In genomic region chr21:26710155-26710554, GRCh38 we compare ENCODE assay signal across 22 cellular contexts.
A peak's percentile ranks its signal among the peaks of the same experiment; 100 is the strongest.
DNase-seq lines count a peak whose midpoint lies in the region; ATAC-seq lines count a peak whose summit lies in the region.
"Had no signal": no experiment of that assay in that cellular context is flagged by ENCODE, and none has a peak within 500 bp of the region (broad histone marks: within the 10 kb centered on the region; RNA-seq: fewer than 3 reads in every experiment).

No MANE protein-coding gene starts in this region.

- H3K9me3 Mint-ChIP-seq in activated T-helper 1 cell treated with anti-CD3 and anti-CD28 coated beads, Interleukin-12 subunit alpha, Interleukin-12 subunit beta, Interleukin-2, Interleukin-4 antibody, amounts not matched to agents 30 ng/mL and 10 ng/mL and 1 ng/mL, durations not matched to agents 14 hours and 24 hours and 36 hours, result no peaks in the 10 kb centered on the region
- H3K9me3 Mint-ChIP-seq: CD4-positive, alpha-beta T cell had no signal

- H3K27me3 ChIP-seq in iPS-20b (ENCODE audit: insufficient read depth, low read length), result no peaks in the 10 kb centered on the region

- no peaks in the 10 kb centered on the region for H3K27me3 Mint-ChIP-seq in activated T-helper 1 cell treated with anti-CD3 and anti-CD28 coated beads, Interleukin-12 subunit alpha, Interleukin-12 subunit beta, Interleukin-2, Interleukin-4 antibody, amounts not matched to agents 30 ng/mL and 10 ng/mL and 1 ng/mL, durations not matched to agents 14 hours and 24 hours and 36 hours (ENCODE audit: insufficient read depth)

- H3K9ac ChIP-seq in SK-N-MC (ENCODE audit: insufficient read length), result peak overlapping the region; percentile 30
- 0 out of 2 replicates have a peak overlapping the region, but pooled peaks have one; percentile 11 for H3K9ac ChIP-seq in iPS-20b (ENCODE audit: low read depth, low read length)

- H3K4me3 ChIP-seq in SK-N-MC (peak overlapping the region; percentile 25; the same call in 1 of the 2 replicates), iPS-20b (ENCODE audit: low read length) (no peak overlapping the region)
- H3K4me3 ChIP-seq: GM12878, PC-9 had no signal

- H3K4me3 Mint-ChIP-seq in activated T-helper 1 cell treated with anti-CD3 and anti-CD28 coated beads, Interleukin-12 subunit alpha, Interleukin-12 subunit beta, Interleukin-2, Interleukin-4 antibody, amounts not matched to agents 30 ng/mL and 10 ng/mL and 1 ng/mL, durations not matched to agents 14 hours and 24 hours and 36 hours, result no peak overlapping the region
- H3K4me3 Mint-ChIP-seq: B cell; CD4-positive, alpha-beta T cell; IgD-negative memory B cell had no signal

- no peak for ATAC-seq in left ventricle myocardium superior
- no peak for ATAC-seq in GM19467 (IDR thresholded peaks at IDR 0.05; ENCODE audit: unreplicated experiment)
- ATAC-seq: GM12878 had no signal

- intact Hi-C loops in activated T-helper 1 cell treated with anti-CD3 and anti-CD28 coated beads, Interleukin-12 subunit alpha, Interleukin-12 subunit beta, Interleukin-2, Interleukin-4 antibody, amounts not matched to agents 30 ng/mL and 10 ng/mL and 1 ng/mL, durations not matched to agents 14 hours and 24 hours and 36 hours (cut with micrococcal nuclease), result no loop called here
- intact Hi-C loops in left ventricle myocardium superior (cut with micrococcal nuclease), result no loop called here

- no peaks in the 10 kb centered on the region for H3K36me3 Mint-ChIP-seq in activated T-helper 1 cell treated with anti-CD3 and anti-CD28 coated beads, Interleukin-12 subunit alpha, Interleukin-12 subunit beta, Interleukin-2, Interleukin-4 antibody, amounts not matched to agents 30 ng/mL and 10 ng/mL and 1 ng/mL, durations not matched to agents 14 hours and 24 hours and 36 hours (ENCODE audit: low read depth)
- H3K36me3 Mint-ChIP-seq: IgD-negative memory B cell had no signal

- DNase-seq in NCI-H748 (lab: John Stamatoyannopoulos, UW; ENCODE audit: unreplicated experiment), result peak; percentile 68
- no peak for DNase-seq in NCI-H748 treated with DMSO at 0.1 percent for 48 hours (lab: John Stamatoyannopoulos, UW)
- no peak for DNase-seq in SK-N-MC (ENCODE audit: low read depth, low spot score)
- peak; percentile 20 for DNase-seq in superior temporal gyrus (ENCODE audit: extremely low spot score)
- no peak for DNase-seq in activated T-helper 1 cell treated with anti-CD3 and anti-CD28 coated beads, Interleukin-12 subunit alpha, Interleukin-12 subunit beta, Interleukin-2, Interleukin-4 antibody, amounts not matched to agents 30 ng/mL and 10 ng/mL and 1 ng/mL, durations not matched to agents 14 hours and 24 hours and 36 hours (ENCODE audit: low spot score)
- no peak for DNase-seq in left ventricle myocardium superior
- DNase-seq: CD4-positive, alpha-beta T cell; DMS153; GOT3; Karpas-422; NCI-H1436 treated with DMSO at 0.1 percent for 48 hours; NCI-H2029 treated with DMSO at 0.1 percent for 48 hours; NCI-H510A; PC-9; SIG-M5 had no signal

- H3K27ac ChIP-seq in SK-N-MC, result no peak overlapping the region; the same call in 1 of the 2 replicates
- no peak overlapping the region for H3K27ac ChIP-seq in iPS-20b (ENCODE audit: low read length)
- H3K27ac ChIP-seq: HL-60, PC-9, RWPE1 had no signal

- H3K9me3 ChIP-seq in SK-N-MC (ENCODE audit: low read depth, low read length) (no peaks in the 10 kb centered on the region), iPS-20b (ENCODE audit: insufficient read depth, low read depth, low read length) (no peaks in the 10 kb centered on the region)

- no peaks in the 10 kb centered on the region for H3K36me3 ChIP-seq in SK-N-MC (ENCODE audit: insufficient read depth, low read length)
- H3K36me3 ChIP-seq in iPS-20b (ENCODE audit: insufficient read depth, low read depth, low read length), result no peaks in the 10 kb centered on the region

- H3K4me1 Mint-ChIP-seq in activated T-helper 1 cell treated with anti-CD3 and anti-CD28 coated beads, Interleukin-12 subunit alpha, Interleukin-12 subunit beta, Interleukin-2, Interleukin-4 antibody, amounts not matched to agents 30 ng/mL and 10 ng/mL and 1 ng/mL, durations not matched to agents 14 hours and 24 hours and 36 hours (ENCODE audit: low read depth), result no peaks in the 10 kb centered on the region
- H3K4me1 Mint-ChIP-seq: B cell had no signal

- H3K27ac Mint-ChIP-seq in activated T-helper 1 cell treated with anti-CD3 and anti-CD28 coated beads, Interleukin-12 subunit alpha, Interleukin-12 subunit beta, Interleukin-2, Interleukin-4 antibody, amounts not matched to agents 30 ng/mL and 10 ng/mL and 1 ng/mL, durations not matched to agents 14 hours and 24 hours and 36 hours, result no peak overlapping the region
- H3K27ac Mint-ChIP-seq: B cell; CD4-positive, alpha-beta T cell; IgD-negative memory B cell had no signal

- no peaks in the 10 kb centered on the region; the same call in 1 of the 2 replicates for H3K4me1 ChIP-seq in iPS-20b (ENCODE audit: insufficient read depth, low read length)

Comparison
In these comparisons a context has a peak if more than half of its experiments do, and no peak if none do; other contexts are left out.
1. DNase-seq: peak in NCI-H748 (single experiment) and superior temporal gyrus (single experiment); none in NCI-H748 treated with DMSO at 0.1 percent for 48 hours (single experiment), SK-N-MC (single experiment), activated T-helper 1 cell treated with anti-CD3 and anti-CD28 coated beads, Interleukin-12 subunit alpha, Interleukin-12 subunit beta, Interleukin-2, Interleukin-4 antibody, amounts not matched to agents 30 ng/mL and 10 ng/mL and 1 ng/mL, durations not matched to agents 14 hours and 24 hours and 36 hours (single experiment) and left ventricle myocardium superior (single experiment).